Comparison of ENCODE assay signal across 10 cellular contexts in genomic region chr9:79256691-79257213, GRCh38.
DNase-seq lines count a peak whose midpoint lies in the region; ATAC-seq and TF ChIP-seq lines count a peak whose summit lies in the region.
"Had no signal": no experiment of that assay in that cellular context is flagged by ENCODE, and none has a peak within 500 bp of the region (broad histone marks: within the 10 kb centered on the region; RNA-seq: fewer than 3 reads in every experiment).

No MANE protein-coding gene starts in this region.

- TF ChIP-seq CTCF in AG04449 (IDR thresholded peaks at IDR 0.05; ENCODE audit: insufficient read depth, low read length, missing control alignments) = no peak
- no peak for TF ChIP-seq CTCF in astrocyte of the cerebellum (IDR thresholded peaks at IDR 0.05; ENCODE audit: low read depth, low read length, missing control alignments)

- intact Hi-C loops in right cardiac atrium (cut with DNase I) = no loop called here

- no peak overlapping the region for H3K27ac ChIP-seq in right cardiac atrium (ENCODE audit: low read length)
- H3K27ac ChIP-seq: C4-2B had no signal

- ATAC-seq in HG03571 (IDR thresholded peaks at IDR 0.05; ENCODE audit: unreplicated experiment) (no peak), HG03521 (IDR thresholded peaks at IDR 0.05; ENCODE audit: unreplicated experiment) (no peak), right cardiac atrium (no peak)

- POLR2A ChIA-PET in AG04449 (lab: Yijun Ruan, JAX) = interaction anchor here (0.8 kb wide), 1 partner anchor 314 kb away, joined by 3 read pairs; the partner anchor contains the start of gene TLE4

- H3K4me1 ChIP-seq in right cardiac atrium (ENCODE audit: control insufficient read depth, insufficient read depth, low read length) = no peaks in the 10 kb centered on the region

- in situ Hi-C loops in astrocyte of the cerebellum (cut with HindIII; ENCODE audit: low sequenced_read_pairs) = no loop called here

- H3K9me3 ChIP-seq in right cardiac atrium (ENCODE audit: control insufficient read depth, low read length) = no peaks in the 10 kb centered on the region

- no peaks in the 10 kb centered on the region for H3K4me1 Mint-ChIP-seq in activated naive CD4-positive, alpha-beta T cell treated with anti-CD3 and anti-CD28 coated beads, Interleukin-2, amount 10 ng/mL, durations not matched to agents 7 days and 5 days

- no peaks in the 10 kb centered on the region for H3K36me3 Mint-ChIP-seq in activated naive CD4-positive, alpha-beta T cell treated with anti-CD3 and anti-CD28 coated beads, Interleukin-2, amount 10 ng/mL, durations not matched to agents 7 days and 5 days

- H3K27me3 ChIP-seq in right cardiac atrium (ENCODE audit: control insufficient read depth, insufficient read depth) = no peaks in the 10 kb centered on the region

- DNase-seq in AG04449 (ENCODE audit: low read depth, low spot score) = peak; percentile 65
- peak; percentile 83 for DNase-seq in NCI-H1105 (lab: John Stamatoyannopoulos, UW)
- DNase-seq in astrocyte of the cerebellum (ENCODE audit: low read depth) = peak; percentile 100
- DNase-seq in midbrain (lab: John Stamatoyannopoulos, UW) = peak; percentile 12
- no peak for DNase-seq in activated naive CD4-positive, alpha-beta T cell treated with anti-CD3 and anti-CD28 coated beads, Interleukin-2, amount 10 ng/mL, durations not matched to agents 7 days and 5 days
- DNase-seq in right cardiac atrium = no peak
- DNase-seq: GOT3 had no signal

- CTCF ChIA-PET in AG04449 (lab: Yijun Ruan, JAX) = no interaction called here
- CTCF ChIA-PET in activated naive CD4-positive, alpha-beta T cell treated with anti-CD3 and anti-CD28 coated beads, Interleukin-2, amount 10 ng/mL, durations not matched to agents 7 days and 5 days (lab: Charles Lee) = no interaction called here

- 33% methylated on average over 15 of the region's 15 CpGs for WGBS in right cardiac atrium

- no peaks in the 10 kb centered on the region for H3K9me3 Mint-ChIP-seq in activated naive CD4-positive, alpha-beta T cell treated with anti-CD3 and anti-CD28 coated beads, Interleukin-2, amount 10 ng/mL, durations not matched to agents 7 days and 5 days

- H3K4me3 ChIP-seq in AG04449 (ENCODE audit: low read depth, low read length) = peak overlapping the region; percentile 37
- peak overlapping the region; percentile 38 for H3K4me3 ChIP-seq in astrocyte of the cerebellum (ENCODE audit: low read depth, low read length)
- H3K4me3 ChIP-seq in right cardiac atrium (ENCODE audit: low read length) = no peak overlapping the region

- H3K27me3 Mint-ChIP-seq in activated naive CD4-positive, alpha-beta T cell treated with anti-CD3 and anti-CD28 coated beads, Interleukin-2, amount 10 ng/mL, durations not matched to agents 7 days and 5 days = peaks cover 7% of the 10 kb centered on the region

- H3K27ac Mint-ChIP-seq in activated naive CD4-positive, alpha-beta T cell treated with anti-CD3 and anti-CD28 coated beads, Interleukin-2, amount 10 ng/mL, durations not matched to agents 7 days and 5 days = no peak overlapping the region

- no peak overlapping the region for H3K4me3 Mint-ChIP-seq in activated naive CD4-positive, alpha-beta T cell treated with anti-CD3 and anti-CD28 coated beads, Interleukin-2, amount 10 ng/mL, durations not matched to agents 7 days and 5 days

Comparison
In these comparisons a context has a peak if more than half of its experiments do, and no peak if none do; other contexts are left out.
1. DNase-seq: peak in AG04449 (single experiment), NCI-H1105 (single experiment), astrocyte of the cerebellum (single experiment) and midbrain (single experiment); none in activated naive CD4-positive, alpha-beta T cell treated with anti-CD3 and anti-CD28 coated beads, Interleukin-2, amount 10 ng/mL, durations not matched to agents 7 days and 5 days (single experiment) and right cardiac atrium (0 of 3).